In the genomic region with DNA sequence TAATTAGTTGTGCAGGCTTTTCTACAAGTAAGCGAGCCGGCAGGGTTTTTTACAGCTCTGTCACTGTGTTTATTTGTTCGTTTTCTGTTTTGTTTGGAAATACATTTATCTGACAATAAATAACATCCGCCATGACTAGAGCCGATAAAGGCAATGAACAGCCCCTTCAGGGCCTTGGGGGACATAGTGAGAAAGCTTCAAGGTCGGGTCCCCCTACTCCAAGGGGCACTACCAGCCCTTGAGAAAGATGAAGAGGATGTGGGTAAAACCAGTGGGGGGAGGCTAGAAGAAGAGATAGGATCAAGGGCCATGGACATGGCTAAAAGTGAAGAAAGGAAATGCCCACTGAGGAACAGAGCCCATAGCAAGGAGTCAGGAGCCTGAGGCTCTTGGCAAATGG, we compare ENCODE assay signal across 25 cellular contexts. TPM values are rescaled to one million over a fixed set of nuclear protein-coding genes. Genes with fewer than 3 reads are reported as not detected.
A peak's percentile ranks its signal among the peaks of the same experiment; 100 is the strongest.
DNase-seq lines count a peak whose midpoint lies in the region; ATAC-seq and TF ChIP-seq lines count a peak whose summit lies in the region.
"Had no signal": no experiment of that assay in that cellular context is flagged by ENCODE, and none has a peak within 500 bp of the region (broad histone marks: within the 10 kb centered on the region; RNA-seq: fewer than 3 reads in every experiment).

No MANE protein-coding gene starts in this region.

- TF ChIP-seq POLR2A in stomach (IDR thresholded peaks at IDR 0.05), result no peak

- H2BK5ac ChIP-seq in mesenchymal stem cell (ENCODE audit: low read depth, low read length, poor library complexity, severe bottlenecking), result no peak overlapping the region

- no peak overlapping the region for H2AK5ac ChIP-seq in mesenchymal stem cell (ENCODE audit: low read length, severe bottlenecking)

- H3K9ac ChIP-seq in adipocyte (ENCODE audit: low read length) (peak overlapping the region; percentile 91), mesenchymal stem cell (ENCODE audit: low read length) (no peak overlapping the region)
- H3K9ac ChIP-seq: BLaER1 treated with 17β-estradiol and CSF1 and Interleukin-3, amounts not matched to agents 10 nM and 100 nM had no signal

- TF ChIP-seq EP300 in stomach (IDR thresholded peaks at IDR 0.05), result no peak

- H3K27ac ChIP-seq in mesenchymal stem cell (ENCODE audit: low read length, poor library complexity, severe bottlenecking) (no peak overlapping the region), stomach (peak overlapping the region in 4 of 5 donors; percentile 14 to 93 (median 40)), foreskin keratinocyte (no peak overlapping the region)
- H3K27ac ChIP-seq in effector memory CD4-positive, alpha-beta T cell (ENCODE audit: insufficient read depth, low read length, poor library complexity, severe bottlenecking), result no peak overlapping the region
- H3K27ac ChIP-seq: A549; BLaER1 treated with 17β-estradiol and CSF1 and Interleukin-3, amounts not matched to agents 10 nM and 100 nM; SJSA1 had no signal

- intact Hi-C loops in stomach (cut with DNase I; ENCODE audit: low total_unique reads), result no loop called here

- no peak overlapping the region for H2AFZ ChIP-seq in mesenchymal stem cell (ENCODE audit: low read depth, low read length)

- no peak overlapping the region for H4K8ac ChIP-seq in mesenchymal stem cell (ENCODE audit: low read length)

- H3K36me3 ChIP-seq in adipocyte (ENCODE audit: control insufficient read depth, insufficient read depth, low read length, severe bottlenecking) (peaks cover 2% of the 10 kb centered on the region), mesenchymal stem cell (ENCODE audit: control insufficient read depth in 1 of 2, insufficient read depth in 2 of 2, low read depth in 1 of 2, low read length in 2 of 2) (no peaks in the 10 kb centered on the region), stomach (no peaks in the 10 kb centered on the region)
- no peaks in the 10 kb centered on the region for H3K36me3 ChIP-seq in effector memory CD4-positive, alpha-beta T cell (ENCODE audit: control insufficient read depth, insufficient read depth, low read length)
- H3K36me3 ChIP-seq: BLaER1 treated with 17β-estradiol and CSF1 and Interleukin-3, amounts not matched to agents 10 nM and 100 nM; SJSA1 had no signal

- no peaks in the 10 kb centered on the region for H3K79me1 ChIP-seq in mesenchymal stem cell (replicated peaks; ENCODE audit: low read length, poor library complexity, severe bottlenecking)

- H3K9me3 ChIP-seq in adipocyte (ENCODE audit: control insufficient read depth, low read length) (no peaks in the 10 kb centered on the region), mesenchymal stem cell (ENCODE audit: control insufficient read depth, low read length) (no peaks in the 10 kb centered on the region), stomach (no peaks in the 10 kb centered on the region)
- H3K9me3 ChIP-seq in effector memory CD4-positive, alpha-beta T cell (ENCODE audit: control insufficient read depth, low read length), result no peaks in the 10 kb centered on the region
- H3K9me3 ChIP-seq: A549, SJSA1 had no signal

- ATAC-seq in foreskin keratinocyte (no peak), HG02678 (IDR thresholded peaks at IDR 0.05; ENCODE audit: unreplicated experiment) (no peak)
- ATAC-seq: A549, HCT116, K562, PC-3, Right ventricle myocardium inferior had no signal

- peak overlapping the region; percentile 3 to 72 for H2BK12ac ChIP-seq in mesenchymal stem cell (ENCODE audit: low read length in 2 of 2)

- H2BK120ac ChIP-seq in mesenchymal stem cell (ENCODE audit: low read depth, low read length), result no peak overlapping the region

- H3K27me3 ChIP-seq in adipocyte (replicated peaks; ENCODE audit: control insufficient read depth, insufficient read depth, low read length) (no peaks in the 10 kb centered on the region), mesenchymal stem cell (ENCODE audit: control insufficient read depth in 1 of 2, insufficient read depth in 1 of 2, low read length in 2 of 2) (peaks cover 17 to 36% of the 10 kb centered on the region in 2 experiments), stomach (peaks cover 0 to 5% (median 0%) of the 10 kb centered on the region in 3 donors), foreskin keratinocyte (peaks cover 10% of the 10 kb centered on the region)
- H3K27me3 ChIP-seq in effector memory CD4-positive, alpha-beta T cell (replicated peaks; ENCODE audit: control insufficient read depth, insufficient read depth, low read length, poor library complexity, severe bottlenecking), result no peaks in the 10 kb centered on the region
- H3K27me3 ChIP-seq: BLaER1 treated with 17β-estradiol and CSF1 and Interleukin-3, amounts not matched to agents 10 nM and 100 nM had no signal

- no peak for TF ChIP-seq CTCF in stomach (IDR thresholded peaks at IDR 0.05)
- TF ChIP-seq CTCF in foreskin keratinocyte (conservative IDR thresholded peaks at IDR 0.05), result no peak

- H3K4me1 ChIP-seq in adipocyte (ENCODE audit: control insufficient read depth, insufficient read depth, low read length) (peaks cover 48% of the 10 kb centered on the region), mesenchymal stem cell (ENCODE audit: control insufficient read depth, insufficient read depth, low read depth, low read length) (peaks cover 8% of the 10 kb centered on the region), stomach (peaks cover 0 to 33% (median 25%) of the 10 kb centered on the region in 4 donors), foreskin keratinocyte (peaks cover 10% of the 10 kb centered on the region)
- no peaks in the 10 kb centered on the region for H3K4me1 ChIP-seq in effector memory CD4-positive, alpha-beta T cell (ENCODE audit: control insufficient read depth, insufficient read depth, low read length, poor library complexity, severe bottlenecking)
- H3K4me1 ChIP-seq: A549 had no signal

- WGBS in mesenchymal stem cell, result 48% methylated on average over 5 of the region's 6 CpGs
- 61 to 76% (median 67%) methylated on average over 6 of the region's 6 CpGs for WGBS in stomach, 5 donors

- no peak overlapping the region for H3K18ac ChIP-seq in mesenchymal stem cell (ENCODE audit: low read depth in 1 of 2, low read length in 2 of 2)

- H3K14ac ChIP-seq in mesenchymal stem cell (ENCODE audit: low read length in 2 of 2), result no peak overlapping the region

- H3K4me3 ChIP-seq in adipocyte (ENCODE audit: low read length), result no peak overlapping the region
- no peak overlapping the region for H3K4me3 ChIP-seq in mesenchymal stem cell (ENCODE audit: insufficient read depth in 1 of 2, low read depth in 1 of 2, low read length in 2 of 2)
- no peak overlapping the region for H3K4me3 ChIP-seq in stomach
- H3K4me3 ChIP-seq in effector memory CD4-positive, alpha-beta T cell (ENCODE audit: insufficient read depth, low read depth, low read length, poor library complexity, severe bottlenecking), result no peak overlapping the region
- H3K4me3 ChIP-seq: A549; BLaER1 treated with 17β-estradiol and CSF1 and Interleukin-3, amounts not matched to agents 10 nM and 100 nM; K562; SJSA1 had no signal

- DNase-seq in adipocyte (ENCODE audit: low read depth) (no peak), mesenchymal stem cell (peak; percentile 22), stomach (no peak), foreskin keratinocyte (no peak), CD1c-positive myeloid dendritic cell (ENCODE audit: extremely low spot score) (no peak)
- DNase-seq in effector memory CD4-positive, alpha-beta T cell, result no peak
- DNase-seq: AML-193; CD4-positive, alpha-beta memory T cell; COR-L47; DMS53; Kasumi-1; NCI-H1092 treated with DMSO at 0.1 percent for 48 hours; NCI-H1436; NCI-H187; NCI-H2081 treated with DMSO at 0.1 percent for 48 hours; NCI-H2171 treated with DMSO at 0.1 percent for 48 hours; NCI-H748 treated with DMSO at 0.1 percent for 48 hours; PC-3 had no signal

- no peak overlapping the region for H4K91ac ChIP-seq in mesenchymal stem cell (ENCODE audit: low read length)

- no peak overlapping the region for H3K4ac ChIP-seq in mesenchymal stem cell (ENCODE audit: low read depth in 1 of 2, low read length in 2 of 2)

- H3K4me2 ChIP-seq in mesenchymal stem cell (ENCODE audit: low read length, poor library complexity, severe bottlenecking), result no peak overlapping the region
- H3K4me2 ChIP-seq: A549 had no signal

- H2BK15ac ChIP-seq in mesenchymal stem cell (ENCODE audit: low read depth, poor library complexity, severe bottlenecking), result no peak overlapping the region

- no peak overlapping the region for H3K23ac ChIP-seq in mesenchymal stem cell (ENCODE audit: low read length in 2 of 2)

RNA-seq across cellular contexts. Expression of gene CTTNBP2NL, which starts 38.5 kb away (rescaled TPM):
- 16.2 TPM for polyA plus RNA-seq in mesenchymal stem cell (2013, experiment 1 of 2)
- 17.4 TPM for polyA plus RNA-seq in mesenchymal stem cell (2013, experiment 2 of 2)
- total RNA-seq in stomach (10 to 100 TPM; 13.3 to 41.5 (median 19.7) TPM), foreskin keratinocyte (23.7 and 23.8 TPM in 2 replicates)
- polyA plus RNA-seq in stomach (1 to 10 TPM; 3.6 to 6.9 (median 3.7) TPM), foreskin keratinocyte (6.1 and 6.7 TPM in 2 replicates)

Comparison
In these comparisons a context has a peak if more than half of its experiments do, and no peak if none do; other contexts are left out.
1. H3K27ac ChIP-seq: peak in stomach (4 of 5); none in mesenchymal stem cell (single experiment), foreskin keratinocyte (single experiment) and effector memory CD4-positive, alpha-beta T cell (single experiment).